In genomic region chr13:27619711-27620376, GRCh38 we compare ENCODE assay signal across 8 cellular contexts. TPM values are rescaled to one million over a fixed set of nuclear protein-coding genes. Genes with fewer than 3 reads are reported as not detected.
A peak's percentile ranks its signal among the peaks of the same experiment; 100 is the strongest.
DNase-seq lines count a peak whose midpoint lies in the region; ATAC-seq, FAIRE-seq and TF ChIP-seq lines count a peak whose summit lies in the region.

No MANE protein-coding gene starts in this region.

- in situ Hi-C loops in transverse colon (cut with MboI; ENCODE audit: low pct_ligation_motif_present in 1 of 4, low pct_unique_long_range_greater_than_20kb in 1 of 4, low sequenced_read_pairs in 3 of 4), result loop anchor here in 1 of 4 donors (10.0 kb wide), 1 partner anchor 165 kb away; the partner anchor contains the start of gene MTIF3

- no peak for TF ChIP-seq CTCF in nephron progenitor cell (IDR thresholded peaks at IDR 0.05)
- TF ChIP-seq CTCF in transverse colon (IDR thresholded peaks at IDR 0.05), result peak; percentile 21 to 61 (median 42)
- no peak for TF ChIP-seq CTCF in D721Med (IDR thresholded peaks at IDR 0.05; ENCODE audit: insufficient read depth, missing control alignments)

- DNase-seq in GM12892 (ENCODE audit: insufficient read length) (peak; percentile 33), GOT3 (lab: John Stamatoyannopoulos, UW) (peak; percentile 50), LoVo (ENCODE audit: low spot score) (peak; percentile 1), nephron progenitor cell (no peak), transverse colon (peak; percentile 57), D721Med (ENCODE audit: insufficient read length, low spot score) (no peak)
- peak; percentile 54 for DNase-seq in activated CD8-positive, alpha-beta T cell treated with anti-CD3 and anti-CD28 coated beads, Interleukin-2, amount 10 ng/mL, durations not matched to agents 7 days and 5 days

- H3K4me1 Mint-ChIP-seq in activated CD8-positive, alpha-beta T cell treated with anti-CD3 and anti-CD28 coated beads, Interleukin-2, amount 10 ng/mL, durations not matched to agents 7 days and 5 days (ENCODE audit: low read depth), result peaks cover 44% of the 10 kb centered on the region
- H3K4me1 Mint-ChIP-seq in nephron progenitor cell, result peaks cover 47% of the 10 kb centered on the region

- no peak for FAIRE-seq in GM12892 (lab: Jason Lieb, UNC)
- no peak for FAIRE-seq in D721Med (lab: Jason Lieb, UNC)

- WGBS in transverse colon (ENCODE audit: low coverage in 1 of 2), 2 donors, result 0 to 2% methylated on average over 2 to 14 of the region's 47 CpGs

- H3K4me3 ChIP-seq in transverse colon, result peak overlapping the region; percentile 80 to 98 (median 94)

- no peaks in the 10 kb centered on the region for H3K27me3 Mint-ChIP-seq in activated CD8-positive, alpha-beta T cell treated with anti-CD3 and anti-CD28 coated beads, Interleukin-2, amount 10 ng/mL, durations not matched to agents 7 days and 5 days (ENCODE audit: low read depth)
- H3K27me3 Mint-ChIP-seq in nephron progenitor cell (ENCODE audit: low read depth, poor library complexity), result no peaks in the 10 kb centered on the region

- peaks cover 30% of the 10 kb centered on the region for H3K36me3 Mint-ChIP-seq in activated CD8-positive, alpha-beta T cell treated with anti-CD3 and anti-CD28 coated beads, Interleukin-2, amount 10 ng/mL, durations not matched to agents 7 days and 5 days (ENCODE audit: low read depth)
- H3K36me3 Mint-ChIP-seq in nephron progenitor cell (ENCODE audit: low read depth), result peaks cover 36% of the 10 kb centered on the region

- peaks cover 8 to 50% (median 26%) of the 10 kb centered on the region in 4 donors for H3K4me1 ChIP-seq in transverse colon

- POLR2A ChIA-PET in activated CD8-positive, alpha-beta T cell treated with anti-CD3 and anti-CD28 coated beads, Interleukin-2, amount 10 ng/mL, durations not matched to agents 7 days and 5 days (lab: Charles Lee), result interaction anchor here (0.6 to 4.0 kb wide), 9 partner anchors 17 to 487 kb away, joined by 3 to 19 read pairs (median 5); no protein-coding TSS in a partner anchor

- no peak for TF ChIP-seq EP300 in transverse colon (IDR thresholded peaks at IDR 0.05; ENCODE audit: low read depth)

- H3K27ac Mint-ChIP-seq in activated CD8-positive, alpha-beta T cell treated with anti-CD3 and anti-CD28 coated beads, Interleukin-2, amount 10 ng/mL, durations not matched to agents 7 days and 5 days, result peak overlapping the region; percentile 90
- peak overlapping the region; percentile 68 for H3K27ac Mint-ChIP-seq in nephron progenitor cell

- peaks cover 0 to 3% of the 10 kb centered on the region in 2 donors for H3K9me3 ChIP-seq in transverse colon

- peaks cover 2% of the 10 kb centered on the region for H3K9me3 Mint-ChIP-seq in activated CD8-positive, alpha-beta T cell treated with anti-CD3 and anti-CD28 coated beads, Interleukin-2, amount 10 ng/mL, durations not matched to agents 7 days and 5 days (ENCODE audit: insufficient read depth)
- H3K9me3 Mint-ChIP-seq in nephron progenitor cell, result peaks cover 2% of the 10 kb centered on the region

- ATAC-seq in activated CD8-positive, alpha-beta T cell treated with anti-CD3 and anti-CD28 coated beads, Interleukin-2, amount 10 ng/mL, durations not matched to agents 7 days and 5 days, result peak; percentile 34
- ATAC-seq in esophagus mucosa, result peak; percentile 35

- intact Hi-C loops in transverse colon (cut with DNase I; ENCODE audit: low total_unique reads), result loop anchor here (10.0 kb wide), 1 partner anchor 195 kb away; the partner anchor contains the start of gene GTF3A

- TF ChIP-seq POLR2A in GM12892 (IDR thresholded peaks at IDR 0.05; ENCODE audit: low read depth, low read length) (no peak), transverse colon (IDR thresholded peaks at IDR 0.05) (no peak)

- no peaks in the 10 kb centered on the region for H3K27me3 ChIP-seq in transverse colon

- H3K27ac ChIP-seq in transverse colon, result peak overlapping the region; percentile 99

- peak overlapping the region; percentile 92 for H3K4me3 Mint-ChIP-seq in activated CD8-positive, alpha-beta T cell treated with anti-CD3 and anti-CD28 coated beads, Interleukin-2, amount 10 ng/mL, durations not matched to agents 7 days and 5 days
- H3K4me3 Mint-ChIP-seq in nephron progenitor cell, result peak overlapping the region; percentile 97

- no peaks in the 10 kb centered on the region for H3K36me3 ChIP-seq in transverse colon

- CTCF ChIA-PET in activated CD8-positive, alpha-beta T cell treated with anti-CD3 and anti-CD28 coated beads, Interleukin-2, amount 10 ng/mL, durations not matched to agents 7 days and 5 days (lab: Charles Lee), result interaction anchor here (1.1 to 3.3 kb wide), 9 partner anchors 13 to 258 kb away, joined by 3 to 9 read pairs (median 5); partner anchors contain the start of gene MTIF3

RNA-seq across cellular contexts. Expression of gene LNX2, which starts 0.5 kb away (rescaled TPM):
- polyA plus RNA-seq in GM12892 (2012; ENCODE audit: missing spikeins), result 3.2 TPM
- total RNA-seq in activated CD8-positive, alpha-beta T cell treated with anti-CD3 and anti-CD28 coated beads, Interleukin-2, amount 10 ng/mL, durations not matched to agents 7 days and 5 days, result 1 to 10 TPM; 7.1 to 7.6 TPM
- 13.5 TPM for total RNA-seq in esophagus mucosa
- total RNA-seq in transverse colon, result 10 to 100 TPM in 3 of 4 donors, 1 to 10 TPM in 1; 1.8 to 29.6 (median 18.9) TPM

RNA-seq across cellular contexts. Expression of gene POLR1D, which starts 1.8 kb away (rescaled TPM):
- polyA plus RNA-seq in GM12892 (2012; ENCODE audit: missing spikeins), result 189 TPM
- 100 to 1,000 TPM; 140 to 142 TPM for total RNA-seq in activated CD8-positive, alpha-beta T cell treated with anti-CD3 and anti-CD28 coated beads, Interleukin-2, amount 10 ng/mL, durations not matched to agents 7 days and 5 days
- total RNA-seq in esophagus mucosa (121 TPM), transverse colon (100 to 1,000 TPM in 1 of 4 donors, 10 to 100 TPM in 3; 45.6 to 120 (median 90.4) TPM)

Comparison
In these comparisons a context has a peak if more than half of its experiments do, and no peak if none do; other contexts are left out.
1. DNase-seq: peak in GM12892 (single experiment), GOT3 (single experiment), LoVo (single experiment), activated CD8-positive, alpha-beta T cell treated with anti-CD3 and anti-CD28 coated beads, Interleukin-2, amount 10 ng/mL, durations not matched to agents 7 days and 5 days (single experiment) and transverse colon (single experiment); none in nephron progenitor cell (single experiment) and D721Med (single experiment).
2. CTCF ChIP-seq: peak in transverse colon (5 of 5); none in nephron progenitor cell (single experiment) and D721Med (single experiment).